ENCODE assay signal across 8 cellular contexts in genomic region chr9:127568971-127569818, GRCh38. TPM values are rescaled to one million over a fixed set of nuclear protein-coding genes. Genes with fewer than 3 reads are reported as not detected.
DNase-seq lines count a peak whose midpoint lies in the region; FAIRE-seq and TF ChIP-seq lines count a peak whose summit lies in the region.

No MANE protein-coding gene starts in this region.

- H3K36me3 Mint-ChIP-seq in IgD-negative memory B cell (no peaks in the 10 kb centered on the region), nephron progenitor cell (ENCODE audit: low read depth) (no peaks in the 10 kb centered on the region)
- H3K36me3 Mint-ChIP-seq in stimulated activated naive CD8-positive, alpha-beta T cell treated with anti-CD3 and anti-CD28 coated beads, Interleukin-15, Interleukin-2, amounts not matched to agents 100 ng/mL and 50 ng/mL, for 24 hours (ENCODE audit: low read depth), result no peaks in the 10 kb centered on the region

- peak; percentile 56 for FAIRE-seq in GM12891 (lab: Jason Lieb, UNC)

- H3K27ac ChIP-seq in RWPE1, result peak overlapping the region; percentile 99

- H3K4me1 Mint-ChIP-seq in IgD-negative memory B cell (peaks cover 5 to 13% (median 10%) of the 10 kb centered on the region in 3 donors), nephron progenitor cell (peaks cover 44% of the 10 kb centered on the region)
- H3K4me1 Mint-ChIP-seq in stimulated activated naive CD8-positive, alpha-beta T cell treated with anti-CD3 and anti-CD28 coated beads, Interleukin-15, Interleukin-2, amounts not matched to agents 100 ng/mL and 50 ng/mL, for 24 hours (ENCODE audit: low read depth), result peaks cover 32% of the 10 kb centered on the region

- no peak for TF ChIP-seq POLR2A in GM12891 (IDR thresholded peaks at IDR 0.05; ENCODE audit: low read depth, low read length)

- H3K9me3 Mint-ChIP-seq in IgD-negative memory B cell, result no peaks in the 10 kb centered on the region
- H3K9me3 Mint-ChIP-seq in nephron progenitor cell, result no peaks in the 10 kb centered on the region
- H3K9me3 Mint-ChIP-seq in stimulated activated naive CD8-positive, alpha-beta T cell treated with anti-CD3 and anti-CD28 coated beads, Interleukin-15, Interleukin-2, amounts not matched to agents 100 ng/mL and 50 ng/mL, for 24 hours, result no peaks in the 10 kb centered on the region

- H3K4me3 Mint-ChIP-seq in IgD-negative memory B cell, result peak overlapping the region; percentile 50 to 94 (median 86)
- peak overlapping the region; percentile 85 for H3K4me3 Mint-ChIP-seq in nephron progenitor cell
- H3K4me3 Mint-ChIP-seq in stimulated activated naive CD8-positive, alpha-beta T cell treated with anti-CD3 and anti-CD28 coated beads, Interleukin-15, Interleukin-2, amounts not matched to agents 100 ng/mL and 50 ng/mL, for 24 hours, result peak overlapping the region; percentile 80

- POLR2A ChIA-PET in RWPE1 (lab: Yijun Ruan, JAX; ENCODE audit: low non-redundant PET), result interaction anchor here (0.6 to 1.0 kb wide), 7 partner anchors 8 to 320 kb away, joined by 3 to 7 read pairs (median 3); no protein-coding TSS in a partner anchor

- H3K27me3 Mint-ChIP-seq in IgD-negative memory B cell (no peaks in the 10 kb centered on the region), nephron progenitor cell (ENCODE audit: low read depth, poor library complexity) (peaks cover 6% of the 10 kb centered on the region)
- no peaks in the 10 kb centered on the region for H3K27me3 Mint-ChIP-seq in stimulated activated naive CD8-positive, alpha-beta T cell treated with anti-CD3 and anti-CD28 coated beads, Interleukin-15, Interleukin-2, amounts not matched to agents 100 ng/mL and 50 ng/mL, for 24 hours

- H3K27ac Mint-ChIP-seq in IgD-negative memory B cell (peak overlapping the region in 2 of 3 donors; percentile 1 to 33), nephron progenitor cell (no peak overlapping the region)
- peak overlapping the region; percentile 76 for H3K27ac Mint-ChIP-seq in stimulated activated naive CD8-positive, alpha-beta T cell treated with anti-CD3 and anti-CD28 coated beads, Interleukin-15, Interleukin-2, amounts not matched to agents 100 ng/mL and 50 ng/mL, for 24 hours

- CTCF ChIA-PET in RWPE1 (lab: Yijun Ruan, JAX), result interaction anchor here (0.5 to 1.6 kb wide), 5 partner anchors 11 to 145 kb away, joined by 3 to 7 read pairs (median 3); partner anchors contain the start of gene ZNF79

- no peak for TF ChIP-seq CTCF in RWPE1 (conservative IDR thresholded peaks at IDR 0.05; ENCODE audit: low read depth)
- no peak for TF ChIP-seq CTCF in fibroblast of pulmonary artery (IDR thresholded peaks at IDR 0.05; ENCODE audit: low read length, missing control alignments)
- no peak for TF ChIP-seq CTCF in nephron progenitor cell (IDR thresholded peaks at IDR 0.05)

- DNase-seq in GM12891 (ENCODE audit: insufficient read length, low spot score), result peak; percentile 92
- peak; percentile 97 for DNase-seq in RWPE1 (ENCODE audit: low spot score)
- peak; percentile 76 for DNase-seq in activated effector memory CD4-positive, alpha-beta T cell treated with Interleukin-2 at 50 U/mL for 16 hours
- DNase-seq in fibroblast of pulmonary artery (ENCODE audit: low read depth), result peak; percentile 75
- DNase-seq in nephron progenitor cell, result peak; percentile 88
- no peak for DNase-seq in mesenteric fat pad (ENCODE audit: low spot score)

- H3K4me3 ChIP-seq in fibroblast of pulmonary artery (replicated peaks; ENCODE audit: low read depth, low read length), result peak overlapping the region; percentile 86

TF ChIP-seq in GM12891, 5 proteins besides CTCF, POLR2A, EP300 and RAD21:
- TF ChIP-seq SPI1 (IDR thresholded peaks at IDR 0.05; ENCODE audit: low read depth, low read length) (no peak), TAF1 (IDR thresholded peaks at IDR 0.05; ENCODE audit: low read depth, low read length) (no peak), POLR2AphosphoS5 (IDR thresholded peaks at IDR 0.05; ENCODE audit: low read depth, low read length) (no peak), POU2F2 (IDR thresholded peaks at IDR 0.05; ENCODE audit: low read depth, low read length) (no peak), PAX5 (IDR thresholded peaks at IDR 0.05; ENCODE audit: insufficient read depth, low read length, severe bottlenecking) (no peak)
TF ChIP-seq in GM12891: peak in this region for 0.

RNA-seq across cellular contexts. Expression of gene STXBP1, which starts 42.9 kb away (rescaled TPM):
- 0.59 TPM for polyA plus RNA-seq in GM12891 (2012; ENCODE audit: low read depth, missing spikeins)
- 0.33 TPM for polyA plus RNA-seq in IgD-negative memory B cell
- total RNA-seq in mesenteric fat pad, result 77.0 TPM
